In the genomic region with DNA sequence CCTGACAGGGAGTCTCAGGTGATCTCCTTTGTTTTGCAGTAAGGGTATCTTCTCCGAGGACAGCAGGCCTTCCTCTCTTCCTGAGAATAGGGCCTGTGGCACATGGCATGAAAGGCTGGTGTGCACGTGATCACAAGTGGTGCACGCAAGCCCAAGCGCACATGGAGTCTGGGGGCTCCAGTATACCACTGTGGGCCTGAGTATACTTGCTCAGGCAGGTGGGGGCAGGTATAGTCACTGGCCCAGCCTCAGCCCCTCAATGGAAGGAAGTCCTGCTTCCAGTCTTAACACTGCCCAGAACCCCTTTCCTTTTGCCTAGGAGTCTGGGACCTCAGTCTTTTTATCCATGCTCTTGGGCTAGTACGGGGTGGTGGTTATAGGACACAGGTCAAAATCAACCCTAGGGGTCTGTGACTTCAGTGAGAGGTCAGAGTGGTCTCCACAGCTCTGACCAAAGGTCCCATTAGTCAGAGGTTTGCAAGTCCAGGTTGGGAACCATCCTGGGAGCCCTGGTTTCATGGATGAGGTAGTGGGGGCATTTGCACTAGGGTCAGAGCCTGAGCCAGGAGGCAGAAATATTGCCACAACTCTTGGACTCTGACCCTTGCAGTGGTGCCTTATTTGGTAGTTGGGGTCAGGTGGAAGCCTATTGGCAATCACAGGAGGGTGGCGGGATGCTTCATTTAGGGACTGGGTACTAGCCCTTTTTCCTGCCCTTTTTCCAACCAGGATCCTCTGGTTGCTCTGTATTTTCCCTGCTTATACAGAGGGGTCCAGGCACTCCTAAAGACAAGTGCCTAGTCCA, we compare ENCODE assay signal across 8 cellular contexts. TPM values are rescaled to one million over a fixed set of nuclear protein-coding genes. Genes with fewer than 3 reads are reported as not detected.
DNase-seq lines count a peak whose midpoint lies in the region; ATAC-seq and TF ChIP-seq lines count a peak whose summit lies in the region.

No MANE protein-coding gene starts in this region.

- intact Hi-C loops in thyroid gland (cut with DNase I): no loop called here

- H3K9me3 ChIP-seq in thyroid gland: no peaks in the 10 kb centered on the region

- peaks cover 50% of the 10 kb centered on the region for H3K4me1 Mint-ChIP-seq in activated T-cell treated with anti-CD3 and anti-CD28 coated beads, Interleukin-2, amount 50 U/mL, for 24 hours (ENCODE audit: low read depth)

- no peak for DNase-seq in activated T-cell treated with anti-CD3 and anti-CD28 coated beads, Interleukin-2, amount 50 U/mL, for 24 hours
- no peak for DNase-seq in activated T-cell treated with anti-CD3 and anti-CD28 coated beads, Interleukin-2, amount 50 U/mL, for 1 hour
- peak; percentile 70 for DNase-seq in left lobe of liver (ENCODE audit: low spot score)
- DNase-seq in thyroid gland: no peak
- no peak for DNase-seq in H4 (ENCODE audit: low spot score)

- peaks cover 18 to 25% of the 10 kb centered on the region in 2 donors for H3K4me1 ChIP-seq in thyroid gland

- peaks cover 12% of the 10 kb centered on the region in 2 donors for H3K36me3 ChIP-seq in thyroid gland

- 92% methylated on average over 2 to 5 of the region's 6 CpGs for WGBS in thyroid gland, 2 donors

- H3K27ac Mint-ChIP-seq in activated T-cell treated with anti-CD3 and anti-CD28 coated beads, Interleukin-2, amount 50 U/mL, for 24 hours: peak overlapping the region; percentile 96

- H3K27ac ChIP-seq in angular gyrus (ENCODE audit: low read depth, low read length) (peak overlapping the region; percentile 68), thyroid gland (peak overlapping the region in 2 of 3 donors; percentile 89 to 96)

- peak; percentile 59 for ATAC-seq in left lobe of liver
- no peak for ATAC-seq in HG03378 (IDR thresholded peaks at IDR 0.05; ENCODE audit: unreplicated experiment)
- ATAC-seq in GM21723 (IDR thresholded peaks at IDR 0.05; ENCODE audit: unreplicated experiment): no peak

- no peaks in the 10 kb centered on the region for H3K27me3 Mint-ChIP-seq in activated T-cell treated with anti-CD3 and anti-CD28 coated beads, Interleukin-2, amount 50 U/mL, for 24 hours

- H3K27me3 ChIP-seq in thyroid gland: no peaks in the 10 kb centered on the region

- no peak for TF ChIP-seq POLR2A in thyroid gland (IDR thresholded peaks at IDR 0.05)

- peak overlapping the region; percentile 85 for H3K4me3 Mint-ChIP-seq in activated T-cell treated with anti-CD3 and anti-CD28 coated beads, Interleukin-2, amount 50 U/mL, for 24 hours

- TF ChIP-seq CTCF in thyroid gland (IDR thresholded peaks at IDR 0.05): no peak

- H3K36me3 Mint-ChIP-seq in activated T-cell treated with anti-CD3 and anti-CD28 coated beads, Interleukin-2, amount 50 U/mL, for 24 hours (ENCODE audit: low read depth): peaks cover 39% of the 10 kb centered on the region

- peak overlapping the region in 1 of 3 donors; percentile 95 for H3K4me3 ChIP-seq in thyroid gland (replicated peaks in 1 of 3)

- H3K9me3 Mint-ChIP-seq in activated T-cell treated with anti-CD3 and anti-CD28 coated beads, Interleukin-2, amount 50 U/mL, for 24 hours: peaks cover 2% of the 10 kb centered on the region

RNA-seq across cellular contexts. Expression of a gene that starts 0.8 kb away (rescaled TPM):
- total RNA-seq in left lobe of liver: 9.2 TPM
- total RNA-seq in thyroid gland: 10 to 100 TPM; 35.2 to 63.7 (median 58.5) TPM
- 24.1 and 25.4 TPM in 2 replicates for total RNA-seq in H4 (2014; rRNA removed; shearing (Covaris generic))

RNA-seq across cellular contexts. Expression of a gene that starts 4.4 kb away (rescaled TPM):
- total RNA-seq in left lobe of liver (14.0 TPM), thyroid gland (10 to 100 TPM; 47.0 to 60.9 (median 57.2) TPM)
- total RNA-seq in H4 (2014; rRNA removed; shearing (Covaris generic)): 2.0 and 2.5 TPM in 2 replicates

RNA-seq across cellular contexts. Expression of a gene that starts 34.1 kb away (rescaled TPM):
- 172 TPM for total RNA-seq in left lobe of liver
- 100 to 1,000 TPM; 452 to 573 (median 527) TPM for total RNA-seq in thyroid gland
- total RNA-seq in H4 (2014; rRNA removed; shearing (Covaris generic)): 40.7 and 43.8 TPM in 2 replicates

RNA-seq across cellular contexts. Expression of a gene that starts 46.3 kb away (rescaled TPM):
- 37.1 TPM for total RNA-seq in left lobe of liver
- total RNA-seq in thyroid gland: 100 to 1,000 TPM in 1 of 4 donors, 10 to 100 TPM in 3; 72.3 to 104 (median 77.4) TPM
- 18.4 and 18.5 TPM in 2 replicates for total RNA-seq in H4 (2014; rRNA removed; shearing (Covaris generic))
